ENCODE assay signal across 8 cellular contexts in genomic region chr7:32891046-32891799, GRCh38. TPM values are rescaled to one million over a fixed set of nuclear protein-coding genes. Genes with fewer than 3 reads are reported as not detected.
DNase-seq lines count a peak whose midpoint lies in the region; ATAC-seq and TF ChIP-seq lines count a peak whose summit lies in the region.

TSS of gene KBTBD2 (minus strand) at chr7:32891760. CDS start at chr7:32879604, 12,156 bp downstream.

- H3K4me3 ChIP-seq in left lung: peak within 1 kb of the TSS; percentile 64 to 73

- TF ChIP-seq CTCF in left lung (IDR thresholded peaks at IDR 0.05): no peak

- ATAC-seq in GM18867 (IDR thresholded peaks at IDR 0.05; ENCODE audit: unreplicated experiment) (peak; percentile 73), HG03095 (IDR thresholded peaks at IDR 0.05; ENCODE audit: unreplicated experiment) (peak; percentile 72), left lung (peak; percentile 59)

- no peaks in the 10 kb centered on the region for H3K36me3 ChIP-seq in left lung

- DNase-seq in AG08395 (ENCODE audit: low spot score): peak; percentile 62
- peak; percentile 78 to 91 for DNase-seq in NCI-H446 (lab: John Stamatoyannopoulos, UW)
- peak; percentile 27 to 56 for DNase-seq in activated CD4-positive, alpha-beta T cell treated with anti-CD3 and anti-CD28 coated beads for 4 hours
- peak; percentile 61 for DNase-seq in dedifferentiated amniotic fluid mesenchymal stem cell (ENCODE audit: extremely low spot score)
- peak; percentile 88 to 95 for DNase-seq in left lung
- DNase-seq in stimulated activated CD4-positive, alpha-beta T cell treated with anti-CD3 and anti-CD28 coated beads, Interleukin-2, amount 100 ng/mL, for 4 hours (ENCODE audit: low read depth): peak; percentile 64

- H3K4me1 ChIP-seq in left lung: peaks cover 16 to 61% of the 10 kb centered on the region in 2 donors

- no peaks in the 10 kb centered on the region for H3K27me3 ChIP-seq in left lung

- H3K27ac ChIP-seq in left lung: peak within 1 kb of the TSS; percentile 97 to 99

- no peaks in the 10 kb centered on the region for H3K9me3 ChIP-seq in left lung

- intact Hi-C loops in left lung (cut with DNase I): no loop called here

RNA-seq across cellular contexts. Expression of gene KBTBD2, which starts in this region (rescaled TPM):
- 10 to 100 TPM; 28.7 to 36.8 TPM for total RNA-seq in left lung

Comparison
In these comparisons a context has a peak if more than half of its experiments do, and no peak if none do; other contexts are left out.
1. Peak in every context shown above with its lines: DNase-seq, ATAC-seq, H3K4me3 ChIP-seq and H3K27ac ChIP-seq.
2. DNase-seq: peak in every context shown above with its lines; median percentile 92 in left lung; 84 in NCI-H446; 64 in stimulated activated CD4-positive, alpha-beta T cell treated with anti-CD3 and anti-CD28 coated beads, Interleukin-2, amount 100 ng/mL, for 4 hours; 62 in AG08395; 61 in dedifferentiated amniotic fluid mesenchymal stem cell; 42 in activated CD4-positive, alpha-beta T cell treated with anti-CD3 and anti-CD28 coated beads for 4 hours.